ENCODE assay signal across 1 cellular context in the genomic region with DNA sequence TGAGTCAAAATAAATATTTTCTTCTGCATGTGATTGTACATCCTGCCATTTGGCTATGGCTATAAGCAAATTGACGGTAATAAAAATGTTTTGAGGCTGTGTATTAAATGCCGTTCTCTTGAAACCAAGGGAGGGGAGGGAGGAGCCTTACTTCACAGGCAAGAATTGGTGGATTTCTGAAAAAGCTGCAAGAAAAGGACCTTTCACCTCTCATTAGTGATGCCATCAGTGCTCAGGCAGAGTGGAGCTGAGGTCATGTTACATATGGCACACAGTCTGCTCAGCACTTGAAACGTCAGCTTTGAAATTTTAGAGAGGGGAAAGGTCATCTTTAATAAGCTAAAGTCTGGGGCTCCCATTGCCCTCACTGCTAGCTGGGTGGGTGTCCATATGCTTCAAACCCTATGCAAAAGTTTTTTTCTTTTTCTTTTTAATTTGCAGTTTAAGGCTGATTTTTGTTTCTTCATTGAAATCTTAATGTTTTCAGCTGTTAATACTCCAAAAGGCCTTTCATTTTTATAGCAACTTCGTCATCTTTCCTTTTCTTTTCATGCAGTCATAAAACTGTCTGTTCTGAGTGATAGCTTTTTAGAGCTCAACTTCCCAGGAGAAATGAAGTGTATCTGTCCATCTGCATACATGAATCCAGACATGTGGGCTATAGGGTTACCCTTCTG.
TF ChIP-seq lines count a peak whose summit lies in the region.

No MANE protein-coding gene starts in this region.

TF ChIP-seq in HepG2, 621 proteins besides CTCF, POLR2A, EP300 and RAD21 (continued from another document and continues in another):
- TF ChIP-seq, protein P1, sequence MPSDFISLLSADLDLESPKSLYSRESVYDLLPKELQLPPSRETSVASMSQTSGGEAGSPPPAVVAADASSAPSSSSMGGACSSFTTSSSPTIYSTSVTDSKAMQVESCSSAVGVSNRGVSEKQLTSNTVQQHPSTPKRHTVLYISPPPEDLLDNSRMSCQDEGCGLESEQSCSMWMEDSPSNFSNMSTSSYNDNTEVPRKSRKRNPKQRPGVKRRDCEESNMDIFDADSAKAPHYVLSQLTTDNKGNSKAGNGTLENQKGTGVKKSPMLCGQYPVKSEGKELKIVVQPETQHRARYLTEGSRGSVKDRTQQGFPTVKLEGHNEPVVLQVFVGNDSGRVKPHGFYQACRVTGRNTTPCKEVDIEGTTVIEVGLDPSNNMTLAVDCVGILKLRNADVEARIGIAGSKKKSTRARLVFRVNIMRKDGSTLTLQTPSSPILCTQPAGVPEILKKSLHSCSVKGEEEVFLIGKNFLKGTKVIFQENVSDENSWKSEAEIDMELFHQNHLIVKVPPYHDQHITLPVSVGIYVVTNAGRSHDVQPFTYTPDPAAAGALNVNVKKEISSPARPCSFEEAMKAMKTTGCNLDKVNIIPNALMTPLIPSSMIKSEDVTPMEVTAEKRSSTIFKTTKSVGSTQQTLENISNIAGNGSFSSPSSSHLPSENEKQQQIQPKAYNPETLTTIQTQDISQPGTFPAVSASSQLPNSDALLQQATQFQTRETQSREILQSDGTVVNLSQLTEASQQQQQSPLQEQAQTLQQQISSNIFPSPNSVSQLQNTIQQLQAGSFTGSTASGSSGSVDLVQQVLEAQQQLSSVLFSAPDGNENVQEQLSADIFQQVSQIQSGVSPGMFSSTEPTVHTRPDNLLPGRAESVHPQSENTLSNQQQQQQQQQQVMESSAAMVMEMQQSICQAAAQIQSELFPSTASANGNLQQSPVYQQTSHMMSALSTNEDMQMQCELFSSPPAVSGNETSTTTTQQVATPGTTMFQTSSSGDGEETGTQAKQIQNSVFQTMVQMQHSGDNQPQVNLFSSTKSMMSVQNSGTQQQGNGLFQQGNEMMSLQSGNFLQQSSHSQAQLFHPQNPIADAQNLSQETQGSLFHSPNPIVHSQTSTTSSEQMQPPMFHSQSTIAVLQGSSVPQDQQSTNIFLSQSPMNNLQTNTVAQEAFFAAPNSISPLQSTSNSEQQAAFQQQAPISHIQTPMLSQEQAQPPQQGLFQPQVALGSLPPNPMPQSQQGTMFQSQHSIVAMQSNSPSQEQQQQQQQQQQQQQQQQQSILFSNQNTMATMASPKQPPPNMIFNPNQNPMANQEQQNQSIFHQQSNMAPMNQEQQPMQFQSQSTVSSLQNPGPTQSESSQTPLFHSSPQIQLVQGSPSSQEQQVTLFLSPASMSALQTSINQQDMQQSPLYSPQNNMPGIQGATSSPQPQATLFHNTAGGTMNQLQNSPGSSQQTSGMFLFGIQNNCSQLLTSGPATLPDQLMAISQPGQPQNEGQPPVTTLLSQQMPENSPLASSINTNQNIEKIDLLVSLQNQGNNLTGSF (CRISPR knock-in tag; IDR thresholded peaks at IDR 0.05): no peak
- TF ChIP-seq GATAD2A (CRISPR knock-in tag; IDR thresholded peaks at IDR 0.05) (peak; percentile 38; the same call in 1 of the 2 replicates), ZNF530 (CRISPR knock-in tag; IDR thresholded peaks at IDR 0.05; ENCODE audit: low read depth) (no peak), MTF2 (CRISPR knock-in tag; IDR thresholded peaks at IDR 0.05; ENCODE audit: borderline replicate concordance) (no peak), ZNF850 (CRISPR knock-in tag; conservative IDR thresholded peaks at IDR 0.05) (no peak), ZNF605 (CRISPR knock-in tag; IDR thresholded peaks at IDR 0.05) (no peak), ZKSCAN8 (CRISPR knock-in tag; IDR thresholded peaks at IDR 0.05; ENCODE audit: borderline replicate concordance) (no peak), RNF2 (conservative IDR thresholded peaks at IDR 0.05; ENCODE audit: low read depth) (no peak), BRCA1 (CRISPR knock-in tag; IDR thresholded peaks at IDR 0.05) (no peak), SNRNP70 (IDR thresholded peaks at IDR 0.05; ENCODE audit: low read depth, low read length) (no peak), SP140L (CRISPR knock-in tag; IDR thresholded peaks at IDR 0.05; ENCODE audit: borderline replicate concordance) (no peak), ZNF777 (CRISPR knock-in tag; IDR thresholded peaks at IDR 0.05) (no peak), ZIK1 (CRISPR knock-in tag; IDR thresholded peaks at IDR 0.05; ENCODE audit: borderline replicate concordance, low read depth) (no peak), TRIM24 (CRISPR knock-in tag; IDR thresholded peaks at IDR 0.05) (no peak), ZNF441 (CRISPR knock-in tag; IDR thresholded peaks at IDR 0.05; ENCODE audit: borderline replicate concordance) (no peak), ZNF564 (CRISPR knock-in tag; IDR thresholded peaks at IDR 0.05) (no peak), GFI1 (CRISPR knock-in tag; IDR thresholded peaks at IDR 0.05; ENCODE audit: borderline replicate concordance) (no peak), RFXAP (CRISPR knock-in tag; IDR thresholded peaks at IDR 0.05; ENCODE audit: borderline replicate concordance) (no peak), ELF4 (CRISPR knock-in tag; IDR thresholded peaks at IDR 0.05; ENCODE audit: borderline replicate concordance) (no peak), SRSF1 (optimal IDR thresholded peaks at IDR 0.05; ENCODE audit: low read depth, low read length) (no peak), THAP11 (CRISPR knock-in tag; IDR thresholded peaks at IDR 0.05) (0 out of 2 replicates have a peak, but pooled peaks have one; percentile 16), ARID2 (CRISPR knock-in tag; IDR thresholded peaks at IDR 0.05; ENCODE audit: borderline replicate concordance) (no peak), AGO1 (IDR thresholded peaks at IDR 0.05; ENCODE audit: low read depth, low read length, poor library complexity, severe bottlenecking) (no peak), TGIF2 (CRISPR knock-in tag; IDR thresholded peaks at IDR 0.05) (no peak)
- TF ChIP-seq, protein P2, sequence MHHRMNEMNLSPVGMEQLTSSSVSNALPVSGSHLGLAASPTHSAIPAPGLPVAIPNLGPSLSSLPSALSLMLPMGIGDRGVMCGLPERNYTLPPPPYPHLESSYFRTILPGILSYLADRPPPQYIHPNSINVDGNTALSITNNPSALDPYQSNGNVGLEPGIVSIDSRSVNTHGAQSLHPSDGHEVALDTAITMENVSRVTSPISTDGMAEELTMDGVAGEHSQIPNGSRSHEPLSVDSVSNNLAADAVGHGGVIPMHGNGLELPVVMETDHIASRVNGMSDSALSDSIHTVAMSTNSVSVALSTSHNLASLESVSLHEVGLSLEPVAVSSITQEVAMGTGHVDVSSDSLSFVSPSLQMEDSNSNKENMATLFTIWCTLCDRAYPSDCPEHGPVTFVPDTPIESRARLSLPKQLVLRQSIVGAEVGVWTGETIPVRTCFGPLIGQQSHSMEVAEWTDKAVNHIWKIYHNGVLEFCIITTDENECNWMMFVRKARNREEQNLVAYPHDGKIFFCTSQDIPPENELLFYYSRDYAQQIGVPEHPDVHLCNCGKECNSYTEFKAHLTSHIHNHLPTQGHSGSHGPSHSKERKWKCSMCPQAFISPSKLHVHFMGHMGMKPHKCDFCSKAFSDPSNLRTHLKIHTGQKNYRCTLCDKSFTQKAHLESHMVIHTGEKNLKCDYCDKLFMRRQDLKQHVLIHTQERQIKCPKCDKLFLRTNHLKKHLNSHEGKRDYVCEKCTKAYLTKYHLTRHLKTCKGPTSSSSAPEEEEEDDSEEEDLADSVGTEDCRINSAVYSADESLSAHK (CRISPR knock-in tag; IDR thresholded peaks at IDR 0.05; ENCODE audit: borderline replicate concordance): no peak
- TF ChIP-seq, protein P3, sequence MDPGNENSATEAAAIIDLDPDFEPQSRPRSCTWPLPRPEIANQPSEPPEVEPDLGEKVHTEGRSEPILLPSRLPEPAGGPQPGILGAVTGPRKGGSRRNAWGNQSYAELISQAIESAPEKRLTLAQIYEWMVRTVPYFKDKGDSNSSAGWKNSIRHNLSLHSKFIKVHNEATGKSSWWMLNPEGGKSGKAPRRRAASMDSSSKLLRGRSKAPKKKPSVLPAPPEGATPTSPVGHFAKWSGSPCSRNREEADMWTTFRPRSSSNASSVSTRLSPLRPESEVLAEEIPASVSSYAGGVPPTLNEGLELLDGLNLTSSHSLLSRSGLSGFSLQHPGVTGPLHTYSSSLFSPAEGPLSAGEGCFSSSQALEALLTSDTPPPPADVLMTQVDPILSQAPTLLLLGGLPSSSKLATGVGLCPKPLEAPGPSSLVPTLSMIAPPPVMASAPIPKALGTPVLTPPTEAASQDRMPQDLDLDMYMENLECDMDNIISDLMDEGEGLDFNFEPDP (CRISPR knock-in tag; conservative IDR thresholded peaks at IDR 0.05): no peak
- TF ChIP-seq, protein P4, sequence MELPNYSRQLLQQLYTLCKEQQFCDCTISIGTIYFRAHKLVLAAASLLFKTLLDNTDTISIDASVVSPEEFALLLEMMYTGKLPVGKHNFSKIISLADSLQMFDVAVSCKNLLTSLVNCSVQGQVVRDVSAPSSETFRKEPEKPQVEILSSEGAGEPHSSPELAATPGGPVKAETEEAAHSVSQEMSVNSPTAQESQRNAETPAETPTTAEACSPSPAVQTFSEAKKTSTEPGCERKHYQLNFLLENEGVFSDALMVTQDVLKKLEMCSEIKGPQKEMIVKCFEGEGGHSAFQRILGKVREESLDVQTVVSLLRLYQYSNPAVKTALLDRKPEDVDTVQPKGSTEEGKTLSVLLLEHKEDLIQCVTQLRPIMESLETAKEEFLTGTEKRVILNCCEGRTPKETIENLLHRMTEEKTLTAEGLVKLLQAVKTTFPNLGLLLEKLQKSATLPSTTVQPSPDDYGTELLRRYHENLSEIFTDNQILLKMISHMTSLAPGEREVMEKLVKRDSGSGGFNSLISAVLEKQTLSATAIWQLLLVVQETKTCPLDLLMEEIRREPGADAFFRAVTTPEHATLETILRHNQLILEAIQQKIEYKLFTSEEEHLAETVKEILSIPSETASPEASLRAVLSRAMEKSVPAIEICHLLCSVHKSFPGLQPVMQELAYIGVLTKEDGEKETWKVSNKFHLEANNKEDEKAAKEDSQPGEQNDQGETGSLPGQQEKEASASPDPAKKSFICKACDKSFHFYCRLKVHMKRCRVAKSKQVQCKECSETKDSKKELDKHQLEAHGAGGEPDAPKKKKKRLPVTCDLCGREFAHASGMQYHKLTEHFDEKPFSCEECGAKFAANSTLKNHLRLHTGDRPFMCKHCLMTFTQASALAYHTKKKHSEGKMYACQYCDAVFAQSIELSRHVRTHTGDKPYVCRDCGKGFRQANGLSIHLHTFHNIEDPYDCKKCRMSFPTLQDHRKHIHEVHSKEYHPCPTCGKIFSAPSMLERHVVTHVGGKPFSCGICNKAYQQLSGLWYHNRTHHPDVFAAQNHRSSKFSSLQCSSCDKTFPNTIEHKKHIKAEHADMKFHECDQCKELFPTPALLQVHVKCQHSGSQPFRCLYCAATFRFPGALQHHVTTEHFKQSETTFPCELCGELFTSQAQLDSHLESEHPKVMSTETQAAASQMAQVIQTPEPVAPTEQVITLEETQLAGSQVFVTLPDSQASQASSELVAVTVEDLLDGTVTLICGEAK (IDR thresholded peaks at IDR 0.05): no peak
- TF ChIP-seq, protein P4 (CRISPR knock-in tag; IDR thresholded peaks at IDR 0.05): no peak
- TF ChIP-seq, protein P5, sequence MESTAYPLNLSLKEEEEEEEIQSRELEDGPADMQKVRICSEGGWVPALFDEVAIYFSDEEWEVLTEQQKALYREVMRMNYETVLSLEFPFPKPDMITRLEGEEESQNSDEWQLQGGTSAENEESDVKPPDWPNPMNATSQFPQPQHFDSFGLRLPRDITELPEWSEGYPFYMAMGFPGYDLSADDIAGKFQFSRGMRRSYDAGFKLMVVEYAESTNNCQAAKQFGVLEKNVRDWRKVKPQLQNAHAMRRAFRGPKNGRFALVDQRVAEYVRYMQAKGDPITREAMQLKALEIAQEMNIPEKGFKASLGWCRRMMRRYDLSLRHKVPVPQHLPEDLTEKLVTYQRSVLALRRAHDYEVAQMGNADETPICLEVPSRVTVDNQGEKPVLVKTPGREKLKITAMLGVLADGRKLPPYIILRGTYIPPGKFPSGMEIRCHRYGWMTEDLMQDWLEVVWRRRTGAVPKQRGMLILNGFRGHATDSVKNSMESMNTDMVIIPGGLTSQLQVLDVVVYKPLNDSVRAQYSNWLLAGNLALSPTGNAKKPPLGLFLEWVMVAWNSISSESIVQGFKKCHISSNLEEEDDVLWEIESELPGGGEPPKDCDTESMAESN (CRISPR knock-in tag; conservative IDR thresholded peaks at IDR 0.05): no peak
- TF ChIP-seq, protein P6, sequence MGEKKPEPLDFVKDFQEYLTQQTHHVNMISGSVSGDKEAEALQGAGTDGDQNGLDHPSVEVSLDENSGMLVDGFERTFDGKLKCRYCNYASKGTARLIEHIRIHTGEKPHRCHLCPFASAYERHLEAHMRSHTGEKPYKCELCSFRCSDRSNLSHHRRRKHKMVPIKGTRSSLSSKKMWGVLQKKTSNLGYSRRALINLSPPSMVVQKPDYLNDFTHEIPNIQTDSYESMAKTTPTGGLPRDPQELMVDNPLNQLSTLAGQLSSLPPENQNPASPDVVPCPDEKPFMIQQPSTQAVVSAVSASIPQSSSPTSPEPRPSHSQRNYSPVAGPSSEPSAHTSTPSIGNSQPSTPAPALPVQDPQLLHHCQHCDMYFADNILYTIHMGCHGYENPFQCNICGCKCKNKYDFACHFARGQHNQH (CRISPR knock-in tag; IDR thresholded peaks at IDR 0.05): no peak
- TF ChIP-seq, protein P7, sequence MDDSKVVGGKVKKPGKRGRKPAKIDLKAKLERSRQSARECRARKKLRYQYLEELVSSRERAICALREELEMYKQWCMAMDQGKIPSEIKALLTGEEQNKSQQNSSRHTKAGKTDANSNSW (CRISPR knock-in tag; IDR thresholded peaks at IDR 0.05; ENCODE audit: borderline replicate concordance): no peak
